ENCODE assay signal across 1 cellular context in genomic region chr10:82609845-82610244, GRCh38.
TF ChIP-seq lines count a peak whose summit lies in the region.

No MANE protein-coding gene starts in this region.

TF ChIP-seq in SK-N-SH, 30 proteins besides CTCF, POLR2A, EP300 and RAD21 (continued from another document):
- no peak for TF ChIP-seq REST (IDR thresholded peaks at IDR 0.05; ENCODE audit: low read depth, low read length)
- no peak for TF ChIP-seq RXRA (IDR thresholded peaks at IDR 0.05; ENCODE audit: borderline replicate concordance, low read depth)
- TF ChIP-seq PBX3 (IDR thresholded peaks at IDR 0.05), result no peak
- TF ChIP-seq RCOR1 (IDR thresholded peaks at IDR 0.05; ENCODE audit: low read length), result no peak
- TF ChIP-seq JUND (IDR thresholded peaks at IDR 0.05), result no peak
- no peak for TF ChIP-seq MAX (IDR thresholded peaks at IDR 0.05; ENCODE audit: low read depth)
- TF ChIP-seq NRF1 (IDR thresholded peaks at IDR 0.05; ENCODE audit: low read depth, low read length), result no peak
- TF ChIP-seq NFIC (IDR thresholded peaks at IDR 0.05; ENCODE audit: borderline replicate concordance), result 0 out of 2 replicates have a peak, but pooled peaks have one; percentile 21
